Comparison of ENCODE assay signal across 8 cellular contexts in the genomic region with DNA sequence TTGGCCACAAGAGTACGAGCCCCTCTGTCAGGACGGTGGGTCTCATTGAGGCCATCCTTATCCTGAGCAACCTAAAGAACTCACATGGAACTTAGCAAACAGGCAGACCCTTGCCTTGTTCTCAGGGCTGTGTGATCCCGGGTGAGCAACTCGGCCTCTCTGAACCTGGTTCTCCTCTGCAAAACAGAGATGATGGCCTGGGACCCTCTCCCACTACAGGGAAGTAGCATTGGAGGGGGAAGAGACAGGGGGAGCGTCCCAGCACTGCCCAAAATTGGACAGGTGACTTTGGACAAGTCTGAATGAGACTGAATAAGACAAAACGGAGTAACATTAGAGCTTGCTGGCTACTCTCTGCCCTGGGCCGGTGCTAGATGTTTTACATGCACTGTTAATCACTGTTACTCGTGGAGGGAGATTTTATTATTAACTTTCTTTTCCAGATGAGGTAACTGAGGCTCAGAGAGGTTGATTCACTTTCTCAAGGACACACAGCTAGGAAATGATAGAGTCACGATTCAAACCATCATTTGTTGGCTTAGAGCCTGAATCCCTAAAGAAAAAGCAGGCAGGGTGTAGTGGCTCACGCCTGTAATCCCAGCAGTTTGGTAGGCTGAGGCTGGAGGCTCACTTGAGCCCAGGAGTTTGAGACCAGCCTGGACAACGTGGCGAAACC.
DNase-seq lines count a peak whose midpoint lies in the region; ATAC-seq and TF ChIP-seq lines count a peak whose summit lies in the region.

No MANE protein-coding gene starts in this region.

- TF ChIP-seq CTCF in brain microvascular endothelial cell (IDR thresholded peaks at IDR 0.05; ENCODE audit: low read depth, low read length, missing control alignments) (no peak), testis (IDR thresholded peaks at IDR 0.05) (no peak)

- H3K9me3 Mint-ChIP-seq in activated CD4-positive, alpha-beta memory T cell treated with anti-CD3 and anti-CD28 coated beads for 36 hours: no peaks in the 10 kb centered on the region
- H3K9me3 Mint-ChIP-seq in activated CD4-positive, alpha-beta memory T cell treated with anti-CD3 and anti-CD28 coated beads, Interleukin-2, amount 10 ng/mL, durations not matched to agents 7 days and 5 days: no peaks in the 10 kb centered on the region

- H3K36me3 Mint-ChIP-seq in activated CD4-positive, alpha-beta memory T cell treated with anti-CD3 and anti-CD28 coated beads for 36 hours: peaks cover 4% of the 10 kb centered on the region
- peaks cover 3% of the 10 kb centered on the region for H3K36me3 Mint-ChIP-seq in activated CD4-positive, alpha-beta memory T cell treated with anti-CD3 and anti-CD28 coated beads, Interleukin-2, amount 10 ng/mL, durations not matched to agents 7 days and 5 days (ENCODE audit: low read depth)

- H2BK5ac ChIP-seq in mesendoderm (ENCODE audit: low read length): peak overlapping the region; percentile 70

- H4K5ac ChIP-seq in mesendoderm (ENCODE audit: low read length): no peak overlapping the region

- H3K79me2 ChIP-seq in mesendoderm (ENCODE audit: control insufficient read depth, insufficient read depth, low read length): no peaks in the 10 kb centered on the region

- H3K4me1 ChIP-seq in mesendoderm (ENCODE audit: control insufficient read depth, low read depth, low read length) (peaks cover 22% of the 10 kb centered on the region), testis (peaks cover 87% of the 10 kb centered on the region)

- no peak for ATAC-seq in HG02970 (IDR thresholded peaks at IDR 0.05; ENCODE audit: low FRiP score, unreplicated experiment)

- H2BK15ac ChIP-seq in mesendoderm (replicated peaks; ENCODE audit: low read depth): no peak overlapping the region

- peak overlapping the region; percentile 96 for H3K18ac ChIP-seq in mesendoderm (ENCODE audit: low read length)

- no CpG with 5 or more reads among the region's 12 CpGs for WGBS in mesendoderm (ENCODE audit: extremely low coverage, insufficient coverage, low lambda C conversion rate)
- 68 to 75% methylated on average over 11 to 12 of the region's 12 CpGs for WGBS in testis, 2 donors

- H3K4me3 ChIP-seq in brain microvascular endothelial cell (ENCODE audit: low read depth, low read length): no peak overlapping the region
- H3K4me3 ChIP-seq in mesendoderm (ENCODE audit: low read length): no peak overlapping the region
- no peak overlapping the region for H3K4me3 ChIP-seq in testis

- H3K27ac ChIP-seq in brain microvascular endothelial cell (peak overlapping the region; percentile 98), mesendoderm (ENCODE audit: low read depth, low read length) (no peak overlapping the region), testis (peak overlapping the region; percentile 97 to 99)

- no peak overlapping the region for H3K23ac ChIP-seq in mesendoderm (ENCODE audit: low read length)

- H3K27me3 Mint-ChIP-seq in activated CD4-positive, alpha-beta memory T cell treated with anti-CD3 and anti-CD28 coated beads for 36 hours: peaks cover 2% of the 10 kb centered on the region
- H3K27me3 Mint-ChIP-seq in activated CD4-positive, alpha-beta memory T cell treated with anti-CD3 and anti-CD28 coated beads, Interleukin-2, amount 10 ng/mL, durations not matched to agents 7 days and 5 days: peaks cover 22% of the 10 kb centered on the region

- in situ Hi-C loops in brain microvascular endothelial cell (cut with HindIII; ENCODE audit: low pct_ligation_motif_present, low sequenced_read_pairs): no loop called here

- H4K8ac ChIP-seq in mesendoderm (ENCODE audit: low read depth, low read length): no peak overlapping the region

- peaks cover 49% of the 10 kb centered on the region for H3K4me1 Mint-ChIP-seq in activated CD4-positive, alpha-beta memory T cell treated with anti-CD3 and anti-CD28 coated beads for 36 hours (ENCODE audit: low read depth)
- H3K4me1 Mint-ChIP-seq in activated CD4-positive, alpha-beta memory T cell treated with anti-CD3 and anti-CD28 coated beads, Interleukin-2, amount 10 ng/mL, durations not matched to agents 7 days and 5 days: peaks cover 45% of the 10 kb centered on the region

- DNase-seq in activated CD4-positive, alpha-beta memory T cell treated with anti-CD3 and anti-CD28 coated beads for 36 hours: no peak
- no peak for DNase-seq in activated CD4-positive, alpha-beta memory T cell treated with anti-CD3 and anti-CD28 coated beads, Interleukin-2, amount 10 ng/mL, durations not matched to agents 7 days and 5 days
- DNase-seq in brain microvascular endothelial cell (no peak), mesendoderm (no peak), testis (no peak), middle frontal gyrus (ENCODE audit: extremely low spot score, low spot score) (no peak)
- no peak for DNase-seq in stimulated activated CD4-positive, alpha-beta T cell treated with anti-CD3 and anti-CD28 coated beads, Interleukin-4, amount 100 ng/mL, for 4 hours

- peak overlapping the region; percentile 69 for H3K27ac Mint-ChIP-seq in activated CD4-positive, alpha-beta memory T cell treated with anti-CD3 and anti-CD28 coated beads for 36 hours
- no peak overlapping the region for H3K27ac Mint-ChIP-seq in activated CD4-positive, alpha-beta memory T cell treated with anti-CD3 and anti-CD28 coated beads, Interleukin-2, amount 10 ng/mL, durations not matched to agents 7 days and 5 days

- no peaks in the 10 kb centered on the region for H3K79me1 ChIP-seq in mesendoderm (ENCODE audit: low read length)

- no peak overlapping the region for H3K4me2 ChIP-seq in mesendoderm (ENCODE audit: low read length)

- peak overlapping the region; percentile 98 for H3K4ac ChIP-seq in mesendoderm (ENCODE audit: low read depth, low read length)

- H3K36me3 ChIP-seq in brain microvascular endothelial cell (replicated peaks): no peaks in the 10 kb centered on the region
- H3K36me3 ChIP-seq in mesendoderm (ENCODE audit: control insufficient read depth, insufficient read depth, low read length): no peaks in the 10 kb centered on the region
- no peaks in the 10 kb centered on the region for H3K36me3 ChIP-seq in testis (ENCODE audit: low read depth, missing control alignments)

- CTCF ChIA-PET in activated CD4-positive, alpha-beta memory T cell treated with anti-CD3 and anti-CD28 coated beads for 36 hours (lab: Charles Lee): interaction anchor here (0.8 to 2.3 kb wide), 4 partner anchors 24 to 344 kb away, joined by 3 to 7 read pairs (median 4); no protein-coding TSS in a partner anchor
- CTCF ChIA-PET in activated CD4-positive, alpha-beta memory T cell treated with anti-CD3 and anti-CD28 coated beads, Interleukin-2, amount 10 ng/mL, durations not matched to agents 7 days and 5 days (lab: Charles Lee): no interaction called here

- H2AK5ac ChIP-seq in mesendoderm (ENCODE audit: low read length): peak overlapping the region; percentile 98

- POLR2A ChIA-PET in activated CD4-positive, alpha-beta memory T cell treated with anti-CD3 and anti-CD28 coated beads for 36 hours (lab: Charles Lee): interaction anchor here (1.2 to 4.7 kb wide), 2 partner anchors 24 to 86 kb away, joined by 3 to 22 read pairs; no protein-coding TSS in a partner anchor
- POLR2A ChIA-PET in activated CD4-positive, alpha-beta memory T cell treated with anti-CD3 and anti-CD28 coated beads, Interleukin-2, amount 10 ng/mL, durations not matched to agents 7 days and 5 days (lab: Charles Lee): interaction anchor here (1.0 to 2.6 kb wide), 3 partner anchors 11 to 307 kb away, joined by 4 to 14 read pairs (median 6); a partner anchor contains a TSS

- intact Hi-C loops in activated CD4-positive, alpha-beta memory T cell treated with anti-CD3 and anti-CD28 coated beads for 36 hours (cut with micrococcal nuclease): loop anchor here (5.0 kb wide), 1 partner anchor 72 kb away; no protein-coding TSS in a partner anchor
- intact Hi-C loops in testis (cut with DNase I; ENCODE audit: low total_unique reads): loop anchor here (10.0 kb wide), 1 partner anchor 340 kb away; no protein-coding TSS in a partner anchor

- H3K56ac ChIP-seq in mesendoderm (ENCODE audit: low read length): peak overlapping the region; percentile 93

- peak overlapping the region; percentile 26 for H3K4me3 Mint-ChIP-seq in activated CD4-positive, alpha-beta memory T cell treated with anti-CD3 and anti-CD28 coated beads for 36 hours
- no peak overlapping the region for H3K4me3 Mint-ChIP-seq in activated CD4-positive, alpha-beta memory T cell treated with anti-CD3 and anti-CD28 coated beads, Interleukin-2, amount 10 ng/mL, durations not matched to agents 7 days and 5 days

- no peak for TF ChIP-seq POLR2A in testis (IDR thresholded peaks at IDR 0.05)

- peak overlapping the region; percentile 83 for H3K9ac ChIP-seq in mesendoderm (ENCODE audit: low read length)

- H3K9me3 ChIP-seq in testis: no peaks in the 10 kb centered on the region

- peak overlapping the region; percentile 12 for H2BK120ac ChIP-seq in mesendoderm (ENCODE audit: low read depth, low read length)

- H3K27me3 ChIP-seq in brain microvascular endothelial cell (replicated peaks) (no peaks in the 10 kb centered on the region), mesendoderm (ENCODE audit: insufficient read depth, low read length, poor library complexity) (no peaks in the 10 kb centered on the region), testis (no peaks in the 10 kb centered on the region)
